8 cellular contexts compared by ENCODE assay signal in the genomic region with DNA sequence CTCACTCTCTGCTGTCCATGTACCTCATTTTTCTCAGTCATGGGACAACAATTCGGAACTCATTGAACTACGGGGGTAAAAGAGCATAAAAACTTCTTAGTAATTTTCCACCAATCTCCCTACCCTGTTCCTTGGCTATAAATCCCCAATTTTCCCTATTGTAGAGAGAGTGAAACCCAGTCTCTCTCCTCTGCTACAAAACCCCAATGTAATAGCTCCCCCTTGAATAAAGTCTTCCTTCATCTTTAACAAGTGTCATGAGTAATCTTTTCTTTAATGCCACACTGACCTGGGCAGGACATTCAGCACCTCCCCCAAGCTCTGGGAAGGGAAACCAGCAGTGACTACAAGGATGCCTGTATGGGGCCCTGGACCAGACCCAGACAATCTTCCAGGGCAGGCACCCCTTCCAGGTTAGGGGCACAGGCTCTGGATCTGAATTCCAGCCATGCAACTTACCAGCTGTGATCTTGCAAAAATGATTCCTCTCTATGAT. TPM values are rescaled to one million over a fixed set of nuclear protein-coding genes. Genes with fewer than 3 reads are reported as not detected.
DNase-seq lines count a peak whose midpoint lies in the region; ATAC-seq and TF ChIP-seq lines count a peak whose summit lies in the region.

No MANE protein-coding gene starts in this region.

- H3K9me3 ChIP-seq in adrenal gland (replicated peaks in 1 of 3): no peaks in the 10 kb centered on the region
- H3K9me3 ChIP-seq in lower lobe of right lung: no peaks in the 10 kb centered on the region
- H3K9me3 ChIP-seq in BE2C: no peaks in the 10 kb centered on the region

- H3K27me3 ChIP-seq in adrenal gland: no peaks in the 10 kb centered on the region
- no peaks in the 10 kb centered on the region for H3K27me3 ChIP-seq in lower lobe of right lung (ENCODE audit: low read depth)
- no peaks in the 10 kb centered on the region for H3K27me3 ChIP-seq in BE2C

- 74 to 87% (median 80%) methylated on average over 2 of the region's 2 CpGs for WGBS in adrenal gland, 4 donors

- no peak for TF ChIP-seq CTCF in adrenal gland (IDR thresholded peaks at IDR 0.05)
- TF ChIP-seq CTCF in lower lobe of right lung (IDR thresholded peaks at IDR 0.05): no peak
- no peak for TF ChIP-seq CTCF in BE2C (IDR thresholded peaks at IDR 0.05; ENCODE audit: low read depth, low read length)
- no peak for TF ChIP-seq CTCF in GM20000 (IDR thresholded peaks at IDR 0.05; ENCODE audit: extremely low read depth, missing control alignments)

- peak overlapping the region; percentile 2 to 84 (median 59) for H3K27ac ChIP-seq in adrenal gland
- H3K27ac ChIP-seq in lower lobe of right lung: peak overlapping the region; percentile 82

- H3K4me3 ChIP-seq in adrenal gland (peak overlapping the region in 1 of 4 donors; percentile 18), lower lobe of right lung (peak overlapping the region; percentile 47), BE2C (ENCODE audit: low read depth, low read length) (no peak overlapping the region)

- TF ChIP-seq POLR2A in adrenal gland (IDR thresholded peaks at IDR 0.05): no peak

- H3K4me1 ChIP-seq in adrenal gland (replicated peaks in 1 of 2) (no peaks in the 10 kb centered on the region), lower lobe of right lung (peaks cover 33% of the 10 kb centered on the region), BE2C (peaks cover 6% of the 10 kb centered on the region)

- H3K36me3 ChIP-seq in adrenal gland (replicated peaks in 1 of 2) (no peaks in the 10 kb centered on the region), lower lobe of right lung (no peaks in the 10 kb centered on the region), BE2C (no peaks in the 10 kb centered on the region)

- peak; percentile 5 for ATAC-seq in HG03571 (IDR thresholded peaks at IDR 0.05; ENCODE audit: unreplicated experiment)
- peak; percentile 68 to 69 for ATAC-seq in lower lobe of right lung

- DNase-seq in NCI-H510A treated with DMSO at 0.1 percent for 48 hours (lab: John Stamatoyannopoulos, UW) (peak; percentile 60), NCI-H510A (lab: John Stamatoyannopoulos, UW) (no peak), adrenal gland (no peak), lower lobe of right lung (no peak), BE2C (no peak), GM20000 (ENCODE audit: low spot score) (no peak)
- no peak for DNase-seq in stimulated activated CD4-positive, alpha-beta T cell treated with anti-CD3 and anti-CD28 coated beads, Interleukin-1b, Interleukin-23, amount 100 ng/mL, for 48 hours

- intact Hi-C loops in adrenal gland (cut with DNase I): no loop called here
- intact Hi-C loops in lower lobe of right lung (cut with DNase I): no loop called here

RNA-seq across cellular contexts. Expression of gene EIF1, which starts 10.2 kb away (rescaled TPM):
- total RNA-seq in adrenal gland (1,000 to 10,000 TPM in 1 of 8 donors, 100 to 1,000 TPM in 7; 105 to 1,189 (median 484) TPM), lower lobe of right lung (943 TPM)
- 1,000 to 10,000 TPM in 1 of 3 donors, 100 to 1,000 TPM in 2; 269 to 1,002 (median 614) TPM for polyA plus RNA-seq in adrenal gland
- 2,463 TPM for polyA plus RNA-seq in BE2C (2012; ENCODE audit: insufficient read depth, insufficient read length, low read depth)

RNA-seq across cellular contexts. Expression of gene GAST, which starts 33.7 kb away (rescaled TPM):
- total RNA-seq in adrenal gland (not detected), lower lobe of right lung (not detected)
- not detected for polyA plus RNA-seq in adrenal gland
- not detected for polyA plus RNA-seq in BE2C (2012; ENCODE audit: insufficient read depth, insufficient read length, low read depth)

RNA-seq across cellular contexts. Expression of gene KRT17, which starts 54.1 kb away (rescaled TPM):
- total RNA-seq in adrenal gland (under 1 TPM in 2 of 8 donors, not detected in 6; 0.55 TPM), lower lobe of right lung (2.6 TPM)
- polyA plus RNA-seq in adrenal gland: 1 to 10 TPM in 1 of 3 donors, under 1 TPM in 1, not detected in 1; 0.97 to 1.3 TPM
- polyA plus RNA-seq in BE2C (2012; ENCODE audit: insufficient read depth, insufficient read length, low read depth): not detected

RNA-seq across cellular contexts. Expression of gene HAP1, which starts 56.0 kb away (rescaled TPM):
- total RNA-seq in adrenal gland (1 to 10 TPM in 3 of 8 donors, under 1 TPM in 4, not detected in 1; 0.31 to 2.8 (median 0.65) TPM), lower lobe of right lung (0.62 TPM)
- 1 to 10 TPM in 1 of 3 donors, under 1 TPM in 2; 0.26 to 2.8 (median 0.91) TPM for polyA plus RNA-seq in adrenal gland
- polyA plus RNA-seq in BE2C (2012; ENCODE audit: insufficient read depth, insufficient read length, low read depth): 0.29 TPM
